ENCODE assay signal across 9 cellular contexts in genomic region chr5:145834554-145834916, GRCh38. TPM values are rescaled to one million over a fixed set of nuclear protein-coding genes. Genes with fewer than 3 reads are reported as not detected.
DNase-seq lines count a peak whose midpoint lies in the region; FAIRE-seq and TF ChIP-seq lines count a peak whose summit lies in the region.
"Had no signal": no experiment of that assay in that cellular context is flagged by ENCODE, and none has a peak within 500 bp of the region (broad histone marks: within the 10 kb centered on the region; RNA-seq: fewer than 3 reads in every experiment).

No MANE protein-coding gene starts in this region.

- no peaks in the 10 kb centered on the region for H3K9me1 ChIP-seq in keratinocyte (ENCODE audit: control insufficient read depth, extremely low read depth, insufficient read depth, low read length)

- H3K4me1 Mint-ChIP-seq in T-helper 1 cell treated with Interleukin-12 subunit alpha and Interleukin-12 subunit beta and Interleukin-4 antibody, amounts not matched to agents 30 μg/mL and 1 μg/mL, for 36 hours (ENCODE audit: low read depth): peaks cover 18% of the 10 kb centered on the region
- peaks cover 5% of the 10 kb centered on the region for H3K4me1 Mint-ChIP-seq in activated T-helper 1 cell treated with anti-CD3 and anti-CD28 coated beads, Interleukin-12 subunit alpha, Interleukin-12 subunit beta, Interleukin-2, Interleukin-4 antibody, amounts not matched to agents 30 ng/mL and 10 ng/mL and 1 ng/mL, durations not matched to agents 14 hours and 24 hours and 36 hours (ENCODE audit: low read depth)

- H3K9ac ChIP-seq in keratinocyte (ENCODE audit: control insufficient read depth, extremely low read depth, insufficient read depth, low read length) (peak overlapping the region; percentile 68), subcutaneous abdominal adipose tissue (ENCODE audit: low read length in 5 of 5) (peak overlapping the region; percentile 63 to 89 (median 83))

- no peak for TF ChIP-seq CTCF in keratinocyte (optimal IDR thresholded peaks at IDR 0.05 in 1 of 3, IDR thresholded peaks at IDR 0.05 in 1 of 3, conservative IDR thresholded peaks at IDR 0.05 in 1 of 3; ENCODE audit: extremely low read depth in 1 of 3, insufficient read depth in 2 of 3, low read length in 3 of 3)
- no peak for TF ChIP-seq CTCF in GM13977 (IDR thresholded peaks at IDR 0.05; ENCODE audit: extremely low read depth, insufficient read depth, missing control alignments)

- FAIRE-seq in keratinocyte (lab: Jason Lieb, UNC): no peak
- FAIRE-seq in frontal cortex (lab: Jason Lieb, UNC): no peak
- FAIRE-seq: A204.1 had no signal

- H3K27ac ChIP-seq in keratinocyte (ENCODE audit: control insufficient read depth, insufficient read depth, low read length): no peak overlapping the region
- H3K27ac ChIP-seq in subcutaneous abdominal adipose tissue (ENCODE audit: low read depth, low read length): peak overlapping the region; percentile 37

- H3K27ac Mint-ChIP-seq in T-helper 1 cell treated with Interleukin-12 subunit alpha and Interleukin-12 subunit beta and Interleukin-4 antibody, amounts not matched to agents 30 μg/mL and 1 μg/mL, for 36 hours: no peak overlapping the region
- H3K27ac Mint-ChIP-seq in activated T-helper 1 cell treated with anti-CD3 and anti-CD28 coated beads, Interleukin-12 subunit alpha, Interleukin-12 subunit beta, Interleukin-2, Interleukin-4 antibody, amounts not matched to agents 30 ng/mL and 10 ng/mL and 1 ng/mL, durations not matched to agents 14 hours and 24 hours and 36 hours: no peak overlapping the region

- H2AFZ ChIP-seq in keratinocyte (ENCODE audit: control insufficient read depth, low read length): peak overlapping the region; percentile 97

- no peaks in the 10 kb centered on the region for H3K79me2 ChIP-seq in keratinocyte (ENCODE audit: control insufficient read depth, insufficient read depth, low read length)

- no peaks in the 10 kb centered on the region for H3K27me3 ChIP-seq in keratinocyte (ENCODE audit: control insufficient read depth, extremely low read depth, insufficient read depth, low read length)
- no peaks in the 10 kb centered on the region for H3K27me3 ChIP-seq in subcutaneous abdominal adipose tissue (ENCODE audit: control insufficient read depth in 5 of 5, insufficient read depth in 4 of 5, low read length in 5 of 5)

- dilution Hi-C loops in keratinocyte (cut with MboI; ENCODE audit: extremely low pct_ligation_motif_present, low sequenced_read_pairs): no loop called here

- H3K4me3 ChIP-seq in keratinocyte (ENCODE audit: control insufficient read depth in 2 of 3, extremely low read depth in 1 of 3, insufficient read depth in 2 of 3, low read depth in 1 of 3, low read length in 3 of 3): peak overlapping the region; percentile 60 to 77 (median 76)
- H3K4me3 ChIP-seq in subcutaneous abdominal adipose tissue (ENCODE audit: low read depth in 1 of 5, low read length in 5 of 5): peak overlapping the region; percentile 92 to 96 (median 95)

- intact Hi-C loops in activated T-helper 1 cell treated with anti-CD3 and anti-CD28 coated beads, Interleukin-12 subunit alpha, Interleukin-12 subunit beta, Interleukin-2, Interleukin-4 antibody, amounts not matched to agents 30 ng/mL and 10 ng/mL and 1 ng/mL, durations not matched to agents 14 hours and 24 hours and 36 hours (cut with micrococcal nuclease): loop anchor here (2.0 to 10.0 kb wide), 2 partner anchors 102 to 590 kb away; partner anchors contain the start of gene SH3RF2

- no peaks in the 10 kb centered on the region for H3K36me3 Mint-ChIP-seq in T-helper 1 cell treated with Interleukin-12 subunit alpha and Interleukin-12 subunit beta and Interleukin-4 antibody, amounts not matched to agents 30 μg/mL and 1 μg/mL, for 36 hours (ENCODE audit: low read depth)
- no peaks in the 10 kb centered on the region for H3K36me3 Mint-ChIP-seq in activated T-helper 1 cell treated with anti-CD3 and anti-CD28 coated beads, Interleukin-12 subunit alpha, Interleukin-12 subunit beta, Interleukin-2, Interleukin-4 antibody, amounts not matched to agents 30 ng/mL and 10 ng/mL and 1 ng/mL, durations not matched to agents 14 hours and 24 hours and 36 hours (ENCODE audit: low read depth)

- H4K20me1 ChIP-seq in keratinocyte (ENCODE audit: control insufficient read depth, extremely low read depth, insufficient read depth, low read length): no peaks in the 10 kb centered on the region

- peak overlapping the region; percentile 52 for H3K4me3 Mint-ChIP-seq in T-helper 1 cell treated with Interleukin-12 subunit alpha and Interleukin-12 subunit beta and Interleukin-4 antibody, amounts not matched to agents 30 μg/mL and 1 μg/mL, for 36 hours
- peak overlapping the region; percentile 69 for H3K4me3 Mint-ChIP-seq in activated T-helper 1 cell treated with anti-CD3 and anti-CD28 coated beads, Interleukin-12 subunit alpha, Interleukin-12 subunit beta, Interleukin-2, Interleukin-4 antibody, amounts not matched to agents 30 ng/mL and 10 ng/mL and 1 ng/mL, durations not matched to agents 14 hours and 24 hours and 36 hours

- no peaks in the 10 kb centered on the region for H3K9me3 Mint-ChIP-seq in T-helper 1 cell treated with Interleukin-12 subunit alpha and Interleukin-12 subunit beta and Interleukin-4 antibody, amounts not matched to agents 30 μg/mL and 1 μg/mL, for 36 hours
- no peaks in the 10 kb centered on the region for H3K9me3 Mint-ChIP-seq in activated T-helper 1 cell treated with anti-CD3 and anti-CD28 coated beads, Interleukin-12 subunit alpha, Interleukin-12 subunit beta, Interleukin-2, Interleukin-4 antibody, amounts not matched to agents 30 ng/mL and 10 ng/mL and 1 ng/mL, durations not matched to agents 14 hours and 24 hours and 36 hours

- H3K9me3 ChIP-seq in keratinocyte (ENCODE audit: control insufficient read depth, low read depth, low read length): no peaks in the 10 kb centered on the region
- H3K9me3 ChIP-seq in subcutaneous abdominal adipose tissue (ENCODE audit: control insufficient read depth in 5 of 5, low read length in 5 of 5): no peaks in the 10 kb centered on the region

- in situ Hi-C loops in GM13977 (cut with MboI; ENCODE audit: low pct_unique_long_range_greater_than_20kb, low sequenced_read_pairs, unreplicated experiment): no loop called here

- H3K36me3 ChIP-seq in keratinocyte (ENCODE audit: control insufficient read depth in 2 of 2, extremely low read depth in 1 of 2, insufficient read depth in 2 of 2, low read length in 2 of 2) (no peaks in the 10 kb centered on the region), subcutaneous abdominal adipose tissue (ENCODE audit: control insufficient read depth in 5 of 5, insufficient read depth in 5 of 5, low read length in 5 of 5) (no peaks in the 10 kb centered on the region)

- H3K4me1 ChIP-seq in keratinocyte (ENCODE audit: control insufficient read depth, extremely low read depth, insufficient read depth, low read length) (peaks cover 6% of the 10 kb centered on the region), subcutaneous abdominal adipose tissue (ENCODE audit: control insufficient read depth in 5 of 5, insufficient read depth in 5 of 5, low read length in 5 of 5) (peaks cover 5 to 17% (median 17%) of the 10 kb centered on the region in 5 donors)

- DNase-seq in T-helper 1 cell: no peak
- no peak for DNase-seq in activated T-helper 1 cell treated with anti-CD3 and anti-CD28 coated beads, Interleukin-12 subunit alpha, Interleukin-12 subunit beta, Interleukin-2, Interleukin-4 antibody, amounts not matched to agents 30 ng/mL and 10 ng/mL and 1 ng/mL, durations not matched to agents 14 hours and 24 hours and 36 hours (ENCODE audit: low spot score)
- DNase-seq in keratinocyte (ENCODE audit: low read depth, low spot score): no peak
- DNase-seq in frontal cortex (ENCODE audit: low spot score in 2 of 2): no peak
- DNase-seq in GM13977 (ENCODE audit: low spot score): no peak
- DNase-seq in ureter (ENCODE audit: low spot score): no peak

- peaks cover 25% of the 10 kb centered on the region for H3K27me3 Mint-ChIP-seq in T-helper 1 cell treated with Interleukin-12 subunit alpha and Interleukin-12 subunit beta and Interleukin-4 antibody, amounts not matched to agents 30 μg/mL and 1 μg/mL, for 36 hours (ENCODE audit: low read depth)
- H3K27me3 Mint-ChIP-seq in activated T-helper 1 cell treated with anti-CD3 and anti-CD28 coated beads, Interleukin-12 subunit alpha, Interleukin-12 subunit beta, Interleukin-2, Interleukin-4 antibody, amounts not matched to agents 30 ng/mL and 10 ng/mL and 1 ng/mL, durations not matched to agents 14 hours and 24 hours and 36 hours (ENCODE audit: insufficient read depth): peaks cover 18% of the 10 kb centered on the region

- H3K4me2 ChIP-seq in keratinocyte (ENCODE audit: control insufficient read depth, extremely low read depth, insufficient read depth, low read depth, low read length): peak overlapping the region; percentile 96

RNA-seq across cellular contexts. Expression of gene PRELID2, which starts 0.6 kb away (rescaled TPM):
- 1.5 and 2.1 TPM in 2 replicates for total RNA-seq in activated T-helper 1 cell treated with anti-CD3 and anti-CD28 coated beads, Interleukin-12 subunit alpha, Interleukin-12 subunit beta, Interleukin-2, Interleukin-4 antibody, amounts not matched to agents 30 ng/mL and 10 ng/mL and 1 ng/mL, durations not matched to agents 14 hours and 24 hours and 36 hours
- polyA plus RNA-seq in keratinocyte: 2.0 to 6.5 TPM (median 5.1 TPM) in 3 replicates
- polyA plus RNA-seq in keratinocyte (2011; ENCODE audit: low read depth): 0.45 TPM
- polyA plus RNA-seq in keratinocyte (2011; cell fraction: cytosol; rRNA removed): 3.7 and 4.2 TPM in 2 replicates
- 2.6 and 2.7 TPM in 2 replicates for polyA plus RNA-seq in keratinocyte (2011; cell fraction: nucleus; rRNA removed)
- polyA plus RNA-seq in keratinocyte (2012; ENCODE audit: low replicate concordance): 1.0 and 5.6 TPM in 2 replicates
- polyA minus RNA-seq in keratinocyte: 0.62 to 5.9 TPM (median 4.5 TPM) in 3 replicates
- polyA minus RNA-seq in keratinocyte (2011; cell fraction: cytosol; rRNA and poly(A)+ RNA removed): 2.5 TPM
- 8.9 and 18.8 TPM in 2 replicates for polyA minus RNA-seq in keratinocyte (2011; cell fraction: nucleus; rRNA and poly(A)+ RNA removed)
- total RNA-seq in frontal cortex: 25.7 TPM
- total RNA-seq in ureter: 28.2 TPM

RNA-seq across cellular contexts. Expression of gene GRXCR2, which starts 38.3 kb away (rescaled TPM):
- not detected in 2 replicates for total RNA-seq in activated T-helper 1 cell treated with anti-CD3 and anti-CD28 coated beads, Interleukin-12 subunit alpha, Interleukin-12 subunit beta, Interleukin-2, Interleukin-4 antibody, amounts not matched to agents 30 ng/mL and 10 ng/mL and 1 ng/mL, durations not matched to agents 14 hours and 24 hours and 36 hours
- polyA plus RNA-seq in keratinocyte: 0.03 to 0.05 TPM in 2 of 3 replicates, not detected in the other
- polyA plus RNA-seq in keratinocyte (2011; ENCODE audit: low read depth): 0.17 TPM
- 0.06 TPM in 2 replicates for polyA plus RNA-seq in keratinocyte (2011; cell fraction: cytosol; rRNA removed)
- 0.25 TPM in 1 of 2 replicates, not detected in the other for polyA plus RNA-seq in keratinocyte (2011; cell fraction: nucleus; rRNA removed)
- not detected in 2 replicates for polyA plus RNA-seq in keratinocyte (2012; ENCODE audit: low replicate concordance)
- polyA minus RNA-seq in keratinocyte: not detected in 3 replicates
- polyA minus RNA-seq in keratinocyte (2011; cell fraction: cytosol; rRNA and poly(A)+ RNA removed): not detected
- not detected in 2 replicates for polyA minus RNA-seq in keratinocyte (2011; cell fraction: nucleus; rRNA and poly(A)+ RNA removed)
- total RNA-seq in frontal cortex (not detected), ureter (not detected)
